Comparison of ENCODE assay signal across 33 cellular contexts in genomic region chr11:21195995-21196394, GRCh38.
"Had no signal": no experiment of that assay in that cellular context is flagged by ENCODE, and none has a peak within 500 bp of the region (broad histone marks: within the 10 kb centered on the region; RNA-seq: fewer than 3 reads in every experiment).

No MANE protein-coding gene starts in this region.

- H3K36me3 Mint-ChIP-seq: activated CD4-positive, alpha-beta memory T cell treated with anti-CD3 and anti-CD28 coated beads for 36 hours; activated CD8-positive, alpha-beta memory T cell treated with anti-CD3 and anti-CD28 coated beads, Interleukin-2, amount 10 ng/mL, durations not matched to agents 7 days and 5 days; activated naive CD4-positive, alpha-beta T cell treated with anti-CD3 and anti-CD28 coated beads, Interleukin-2, amount 50 U/mL, for 24 hours; activated naive CD8-positive, alpha-beta T cell treated with anti-CD3 and anti-CD28 coated beads for 36 hours had no signal

- H3K4me3 Mint-ChIP-seq: activated CD4-positive, alpha-beta memory T cell treated with anti-CD3 and anti-CD28 coated beads for 36 hours; activated CD4-positive, alpha-beta T cell treated with anti-CD3 and anti-CD28 coated beads for 36 hours; activated CD4-positive, alpha-beta T cell treated with anti-CD3 and anti-CD28 coated beads, Interleukin-2, amount 10 ng/mL, durations not matched to agents 24 days and 14 days; activated CD8-positive, alpha-beta memory T cell treated with anti-CD3 and anti-CD28 coated beads, Interleukin-2, amount 10 ng/mL, durations not matched to agents 7 days and 5 days; activated CD8-positive, alpha-beta T cell treated with anti-CD3 and anti-CD28 coated beads, Interleukin-2, amount 10 ng/mL, durations not matched to agents 7 days and 5 days; activated naive CD4-positive, alpha-beta T cell treated with anti-CD3 and anti-CD28 coated beads for 36 hours; activated naive CD4-positive, alpha-beta T cell treated with anti-CD3 and anti-CD28 coated beads, Interleukin-2, amount 50 U/mL, for 24 hours; activated naive CD8-positive, alpha-beta T cell treated with anti-CD3 and anti-CD28 coated beads for 36 hours; activated naive CD8-positive, alpha-beta T cell treated with anti-CD3 and anti-CD28 coated beads, Interleukin-2, amount 50 U/mL, for 24 hours; activated T-helper 1 cell treated with anti-CD3 and anti-CD28 coated beads, Interleukin-12 subunit alpha, Interleukin-12 subunit beta, Interleukin-2, Interleukin-4 antibody, amounts not matched to agents 30 ng/mL and 10 ng/mL and 1 ng/mL, durations not matched to agents 14 hours and 24 hours and 36 hours; dendritic cell treated with granulocyte-macrophage colony-stimulating factor and Interleukin-4, amounts not matched to agents 40 ng/mL and 50 ng/mL, for 4 days; endodermal cell had no signal

- H3K9me3 Mint-ChIP-seq: activated CD4-positive, alpha-beta T cell treated with anti-CD3 and anti-CD28 coated beads, Interleukin-2, amount 10 ng/mL, durations not matched to agents 24 days and 14 days had no signal

- H3K4me3 ChIP-seq: adrenal gland, body of pancreas, coronary artery, dorsolateral prefrontal cortex had no signal

- DNase-seq: activated CD4-positive, alpha-beta memory T cell treated with anti-CD3 and anti-CD28 coated beads for 36 hours; activated CD4-positive, alpha-beta T cell treated with anti-CD3 and anti-CD28 coated beads for 36 hours; activated CD4-positive, alpha-beta T cell treated with anti-CD3 and anti-CD28 coated beads, Interleukin-2, amount 10 ng/mL, durations not matched to agents 24 days and 14 days; activated CD4-positive, CD25-positive, alpha-beta regulatory T cell; activated CD4-positive, CD25-positive, alpha-beta regulatory T cell treated with anti-CD3 and anti-CD28 coated beads, Interleukin-2, amount 50 U/mL, for 72 hours; activated CD8-positive, alpha-beta memory T cell treated with anti-CD3 and anti-CD28 coated beads, Interleukin-2, amount 10 ng/mL, durations not matched to agents 7 days and 5 days; activated CD8-positive, alpha-beta memory T cell treated with anti-CD3 and anti-CD28 coated beads, Interleukin-2, amount 50 U/mL, for 4 hours; activated CD8-positive, alpha-beta T cell treated with anti-CD3 and anti-CD28 coated beads, Interleukin-2, amount 10 ng/mL, durations not matched to agents 7 days and 5 days; activated effector memory CD4-positive, alpha-beta T cell treated with anti-CD3 and anti-CD28 coated beads, Interleukin-2, amount 50 U/mL, for 16 hours; activated naive CD4-positive, alpha-beta T cell treated with anti-CD3 and anti-CD28 coated beads for 36 hours; activated naive CD8-positive, alpha-beta T cell treated with anti-CD3 and anti-CD28 coated beads for 36 hours; activated naive CD8-positive, alpha-beta T cell treated with anti-CD3 and anti-CD28 coated beads, Interleukin-2, amount 50 U/mL, for 24 hours; activated T-cell treated with anti-CD3 and anti-CD28 coated beads, Interleukin-2, amount 50 U/mL, for 1 hour; activated T-cell treated with anti-CD3 and anti-CD28 coated beads, Interleukin-2, amount 50 U/mL, for 48 hours; adrenal gland; amygdala; aorta; body of pancreas; central memory CD4-positive, alpha-beta T cell; cerebellar nuclear complex; dorsolateral prefrontal cortex; effector memory CD4-positive, alpha-beta T cell; endodermal cell; foreskin fibroblast; glutamatergic neuron; T-helper 2 cell had no signal

- H3K27ac ChIP-seq: adrenal gland, body of pancreas, coronary artery, dorsolateral prefrontal cortex had no signal

- H3K4me1 ChIP-seq: adrenal gland, body of pancreas had no signal

- H3K9me3 ChIP-seq: adrenal gland, body of pancreas had no signal

- H3K36me3 ChIP-seq: adrenal gland had no signal

- H3K4me1 Mint-ChIP-seq: activated CD4-positive, alpha-beta T cell treated with anti-CD3 and anti-CD28 coated beads for 36 hours; activated CD4-positive, alpha-beta T cell treated with anti-CD3 and anti-CD28 coated beads, Interleukin-2, amount 10 ng/mL, durations not matched to agents 24 days and 14 days; activated CD8-positive, alpha-beta memory T cell treated with anti-CD3 and anti-CD28 coated beads, Interleukin-2, amount 10 ng/mL, durations not matched to agents 7 days and 5 days; activated naive CD4-positive, alpha-beta T cell treated with anti-CD3 and anti-CD28 coated beads, Interleukin-2, amount 50 U/mL, for 24 hours; activated naive CD8-positive, alpha-beta T cell treated with anti-CD3 and anti-CD28 coated beads for 36 hours; activated naive CD8-positive, alpha-beta T cell treated with anti-CD3 and anti-CD28 coated beads, Interleukin-2, amount 50 U/mL, for 24 hours; endodermal cell had no signal

- H3K27me3 ChIP-seq: adrenal gland, body of pancreas, dorsolateral prefrontal cortex had no signal

- H3K27ac Mint-ChIP-seq: activated CD4-positive, alpha-beta memory T cell treated with anti-CD3 and anti-CD28 coated beads for 36 hours; activated CD4-positive, alpha-beta T cell treated with anti-CD3 and anti-CD28 coated beads for 36 hours; activated CD4-positive, alpha-beta T cell treated with anti-CD3 and anti-CD28 coated beads, Interleukin-2, amount 10 ng/mL, durations not matched to agents 24 days and 14 days; activated CD8-positive, alpha-beta memory T cell treated with anti-CD3 and anti-CD28 coated beads, Interleukin-2, amount 10 ng/mL, durations not matched to agents 7 days and 5 days; activated CD8-positive, alpha-beta T cell treated with anti-CD3 and anti-CD28 coated beads, Interleukin-2, amount 10 ng/mL, durations not matched to agents 7 days and 5 days; activated naive CD4-positive, alpha-beta T cell treated with anti-CD3 and anti-CD28 coated beads for 36 hours; activated naive CD4-positive, alpha-beta T cell treated with anti-CD3 and anti-CD28 coated beads, Interleukin-2, amount 50 U/mL, for 24 hours; activated naive CD8-positive, alpha-beta T cell treated with anti-CD3 and anti-CD28 coated beads for 36 hours; activated naive CD8-positive, alpha-beta T cell treated with anti-CD3 and anti-CD28 coated beads, Interleukin-2, amount 50 U/mL, for 24 hours; activated T-helper 1 cell treated with anti-CD3 and anti-CD28 coated beads, Interleukin-12 subunit alpha, Interleukin-12 subunit beta, Interleukin-2, Interleukin-4 antibody, amounts not matched to agents 30 ng/mL and 10 ng/mL and 1 ng/mL, durations not matched to agents 14 hours and 24 hours and 36 hours; activated T-helper 2 cell treated with anti-CD3 and anti-CD28 coated beads, Interferon-gamma antibody, Interleukin-2, Interleukin-4, amounts not matched to agents 10 μg/mL and 5 μg/mL and 100 μg/mL, durations not matched to agents 14 hours and 24 hours and 36 hours; dendritic cell treated with granulocyte-macrophage colony-stimulating factor and Interleukin-4, amounts not matched to agents 40 ng/mL and 50 ng/mL, for 4 days; endodermal cell had no signal

- ATAC-seq: activated CD4-positive, alpha-beta T cell treated with anti-CD3 and anti-CD28 coated beads for 36 hours; activated CD8-positive, alpha-beta memory T cell treated with anti-CD3 and anti-CD28 coated beads, Interleukin-2, amount 10 ng/mL, durations not matched to agents 7 days and 5 days; activated CD8-positive, alpha-beta T cell treated with anti-CD3 and anti-CD28 coated beads, Interleukin-2, amount 10 ng/mL, durations not matched to agents 7 days and 5 days; activated naive CD8-positive, alpha-beta T cell treated with anti-CD3 and anti-CD28 coated beads, Interleukin-2, amount 50 U/mL, for 24 hours; body of pancreas; esophagus mucosa had no signal

- FAIRE-seq: frontal cortex had no signal

- H3K27me3 Mint-ChIP-seq: activated CD4-positive, alpha-beta memory T cell treated with anti-CD3 and anti-CD28 coated beads for 36 hours; activated CD4-positive, alpha-beta T cell treated with anti-CD3 and anti-CD28 coated beads for 36 hours; activated CD4-positive, alpha-beta T cell treated with anti-CD3 and anti-CD28 coated beads, Interleukin-2, amount 10 ng/mL, durations not matched to agents 24 days and 14 days; activated CD8-positive, alpha-beta memory T cell treated with anti-CD3 and anti-CD28 coated beads, Interleukin-2, amount 10 ng/mL, durations not matched to agents 7 days and 5 days; activated naive CD4-positive, alpha-beta T cell treated with anti-CD3 and anti-CD28 coated beads, Interleukin-2, amount 50 U/mL, for 24 hours; activated naive CD8-positive, alpha-beta T cell treated with anti-CD3 and anti-CD28 coated beads for 36 hours; activated naive CD8-positive, alpha-beta T cell treated with anti-CD3 and anti-CD28 coated beads, Interleukin-2, amount 50 U/mL, for 24 hours; dendritic cell treated with granulocyte-macrophage colony-stimulating factor and Interleukin-4, amounts not matched to agents 40 ng/mL and 50 ng/mL, for 4 days had no signal
